Comparison of ENCODE assay signal across 8 cellular contexts in the genomic region with DNA sequence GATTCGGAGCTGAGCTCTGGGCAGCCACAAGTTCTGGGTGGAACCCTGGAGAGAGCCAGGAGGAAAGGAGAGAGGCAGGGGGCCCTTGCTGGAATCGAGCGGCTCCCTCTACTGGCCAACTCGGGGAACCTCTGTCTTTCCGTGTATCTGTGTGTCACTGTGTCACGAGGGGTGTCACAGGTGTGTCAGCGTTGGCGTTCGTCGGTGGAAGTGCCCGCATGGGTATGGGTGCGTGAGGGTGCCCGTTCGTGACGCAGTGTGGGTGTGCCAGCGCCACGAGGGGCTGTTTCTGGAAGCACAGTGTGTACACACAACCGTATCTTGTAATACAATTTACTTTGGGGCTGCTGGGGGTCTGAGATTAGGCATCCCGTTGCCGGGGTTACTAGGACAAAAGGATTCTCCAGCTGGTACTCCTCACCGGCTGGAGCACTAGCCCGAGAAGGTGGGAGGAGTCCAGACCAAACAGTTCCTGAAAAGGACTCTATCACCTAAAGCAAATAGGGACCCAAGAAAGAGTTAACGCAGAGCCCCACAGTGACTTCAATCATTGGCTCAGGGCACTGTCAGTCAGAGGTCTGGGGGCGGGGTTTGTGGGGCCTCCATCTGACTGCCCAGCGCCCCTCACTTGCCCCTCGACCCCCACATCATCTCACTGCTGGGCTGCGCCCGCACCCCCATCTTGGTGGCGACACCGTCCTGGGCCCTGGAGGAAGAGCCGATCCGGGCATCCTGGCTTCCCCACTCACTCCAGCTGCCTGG. TPM values are rescaled to one million over a fixed set of nuclear protein-coding genes. Genes with fewer than 3 reads are reported as not detected.
DNase-seq lines count a peak whose midpoint lies in the region; ATAC-seq and TF ChIP-seq lines count a peak whose summit lies in the region.

No MANE protein-coding gene starts in this region.

- H3K27ac Mint-ChIP-seq in activated naive CD8-positive, alpha-beta T cell treated with anti-CD3 and anti-CD28 coated beads, Interleukin-2, amount 50 U/mL, for 24 hours: peak overlapping the region; percentile 94

- no peaks in the 10 kb centered on the region for H3K9me3 Mint-ChIP-seq in activated naive CD8-positive, alpha-beta T cell treated with anti-CD3 and anti-CD28 coated beads, Interleukin-2, amount 50 U/mL, for 24 hours

- H3K27me3 ChIP-seq in heart left ventricle (no peaks in the 10 kb centered on the region), upper lobe of right lung (no peaks in the 10 kb centered on the region)

- H3K4me1 ChIP-seq in heart left ventricle (peaks cover 3 to 50% (median 32%) of the 10 kb centered on the region in 12 donors), upper lobe of right lung (peaks cover 18% of the 10 kb centered on the region)

- H3K9me3 ChIP-seq in heart left ventricle (no peaks in the 10 kb centered on the region), upper lobe of right lung (no peaks in the 10 kb centered on the region)

- peak overlapping the region; percentile 87 for H3K4me3 Mint-ChIP-seq in activated naive CD8-positive, alpha-beta T cell treated with anti-CD3 and anti-CD28 coated beads, Interleukin-2, amount 50 U/mL, for 24 hours

- peaks cover 62% of the 10 kb centered on the region for H3K4me1 Mint-ChIP-seq in activated naive CD8-positive, alpha-beta T cell treated with anti-CD3 and anti-CD28 coated beads, Interleukin-2, amount 50 U/mL, for 24 hours

- 0 to 1% (median 0%) methylated on average over 27 to 32 of the region's 32 CpGs for WGBS in heart left ventricle, 4 donors

- intact Hi-C loops in heart left ventricle (cut with DNase I) (loop anchor here in 9 of 10 donors (1.0 to 5.0 kb wide), 7 partner anchors 19 to 237 kb away; a partner anchor contains a TSS), posterior cingulate gyrus (cut with DNase I) (loop anchor here (1.0 to 5.0 kb wide), 2 partner anchors 19 to 136 kb away; a partner anchor contains a TSS), upper lobe of right lung (cut with DNase I) (loop anchor here (2.0 kb wide), 1 partner anchor 21 kb away; no protein-coding TSS in a partner anchor)

- H3K4me3 ChIP-seq in GM12864 (ENCODE audit: low read depth, low read length): peak overlapping the region; percentile 64
- peak overlapping the region; percentile 45 to 95 (median 80) for H3K4me3 ChIP-seq in heart left ventricle
- peak overlapping the region; percentile 87 for H3K4me3 ChIP-seq in upper lobe of right lung

- H3K27me3 Mint-ChIP-seq in activated naive CD8-positive, alpha-beta T cell treated with anti-CD3 and anti-CD28 coated beads, Interleukin-2, amount 50 U/mL, for 24 hours: no peaks in the 10 kb centered on the region

- H3K36me3 Mint-ChIP-seq in activated naive CD8-positive, alpha-beta T cell treated with anti-CD3 and anti-CD28 coated beads, Interleukin-2, amount 50 U/mL, for 24 hours (ENCODE audit: low read depth): no peaks in the 10 kb centered on the region

- peak; percentile 40 for ATAC-seq in HG02852 (IDR thresholded peaks at IDR 0.05; ENCODE audit: unreplicated experiment)
- peak; percentile 50 for ATAC-seq in activated naive CD8-positive, alpha-beta T cell treated with anti-CD3 and anti-CD28 coated beads, Interleukin-2, amount 50 U/mL, for 24 hours
- ATAC-seq in heart left ventricle: peak; percentile 73 to 80 (median 75)
- ATAC-seq in upper lobe of right lung: peak; percentile 77

- H3K36me3 ChIP-seq in heart left ventricle (no peaks in the 10 kb centered on the region), upper lobe of right lung (no peaks in the 10 kb centered on the region)

- H3K27ac ChIP-seq in heart left ventricle: peak overlapping the region; percentile 92 to 100 (median 98)
- peak overlapping the region; percentile 94 for H3K27ac ChIP-seq in upper lobe of right lung

- no peak for TF ChIP-seq POLR2A in heart left ventricle (IDR thresholded peaks at IDR 0.05)

- DNase-seq in GM12864 (ENCODE audit: low read depth): peak; percentile 82
- peak; percentile 67 for DNase-seq in NCI-H1436 treated with DMSO at 0.1 percent for 48 hours (lab: John Stamatoyannopoulos, UW)
- peak; percentile 85 to 91 for DNase-seq in SW 1271 (lab: John Stamatoyannopoulos, UW)
- peak; percentile 93 for DNase-seq in activated naive CD8-positive, alpha-beta T cell treated with anti-CD3 and anti-CD28 coated beads, Interleukin-2, amount 50 U/mL, for 24 hours
- peak; percentile 91 to 93 (median 92) for DNase-seq in heart left ventricle
- DNase-seq in posterior cingulate gyrus: peak; percentile 82 to 98 (median 92)
- DNase-seq in upper lobe of right lung: peak; percentile 92

- TF ChIP-seq CTCF in GM12864 (IDR thresholded peaks at IDR 0.05; ENCODE audit: low read depth, low read length, missing control alignments) (peak; percentile 92), heart left ventricle (IDR thresholded peaks at IDR 0.05) (peak; percentile 84 to 97 (median 94)), upper lobe of right lung (IDR thresholded peaks at IDR 0.05) (peak; percentile 90)

RNA-seq across cellular contexts. Expression of a gene that starts 2.6 kb away (rescaled TPM):
- total RNA-seq in heart left ventricle: 10 to 100 TPM; 33.4 to 80.3 (median 44.3) TPM
- polyA plus RNA-seq in heart left ventricle: 100 to 1,000 TPM in 1 of 2 donors, 10 to 100 TPM in 1; 28.0 to 102 TPM
- total RNA-seq in upper lobe of right lung: 62.5 TPM

RNA-seq across cellular contexts. Expression of a gene that starts 27.8 kb away (rescaled TPM):
- total RNA-seq in heart left ventricle (not detected), upper lobe of right lung (not detected)
- not detected for polyA plus RNA-seq in heart left ventricle

RNA-seq across cellular contexts. Expression of a gene that starts 43.3 kb away (rescaled TPM):
- total RNA-seq in heart left ventricle: not detected
- not detected for polyA plus RNA-seq in heart left ventricle
- total RNA-seq in upper lobe of right lung: not detected

RNA-seq across cellular contexts. Expression of a gene that starts 44.6 kb away (rescaled TPM):
- total RNA-seq in heart left ventricle: under 1 TPM in 1 of 9 donors, not detected in 8; 0.11 TPM
- under 1 TPM; 0.25 to 0.27 TPM for polyA plus RNA-seq in heart left ventricle
- total RNA-seq in upper lobe of right lung: not detected

Comparison
In these comparisons a context has a peak if more than half of its experiments do, and no peak if none do; other contexts are left out.
1. Peak in every context shown above with its lines: DNase-seq, ATAC-seq, H3K4me3 ChIP-seq and H3K27ac ChIP-seq.